In the genomic region with DNA sequence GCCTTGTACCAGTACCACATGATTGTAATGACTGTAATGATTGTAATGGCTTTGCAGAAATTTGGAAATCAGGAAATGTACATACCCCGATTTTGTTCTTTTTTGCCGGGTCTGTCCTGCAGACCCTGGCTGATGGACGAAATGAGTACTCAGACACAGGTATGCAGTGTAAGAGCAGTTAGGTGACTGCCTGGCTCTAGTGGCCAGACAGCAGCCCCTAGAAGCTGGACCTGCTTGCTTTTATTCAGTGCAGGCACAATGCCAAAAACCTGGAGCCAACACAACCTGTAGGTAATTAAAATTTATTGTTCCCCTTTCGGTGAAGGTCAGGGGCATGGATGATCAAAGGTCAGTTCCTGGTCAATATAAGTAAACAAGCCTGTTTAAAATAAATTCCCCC, we compare ENCODE assay signal across 7 cellular contexts.
"Had no signal": no experiment of that assay in that cellular context is flagged by ENCODE, and none has a peak within 500 bp of the region (broad histone marks: within the 10 kb centered on the region; RNA-seq: fewer than 3 reads in every experiment).

No MANE protein-coding gene starts in this region.

- DNase-seq: GM23248, GOT3, H7, IMR-90, KG1 had no signal

- H3K27ac ChIP-seq: GM23248 had no signal

- H3K36me3 ChIP-seq: HAP-1 had no signal

- H3K4me1 ChIP-seq: HAP-1 had no signal

- H3K4me3 ChIP-seq: GM23248, HAP-1, K562 had no signal

- H3K9me3 ChIP-seq: HAP-1 had no signal
